Comparison of ENCODE assay signal across 24 cellular contexts in genomic region chr3:52777127-52777958, GRCh38. TPM values are rescaled to one million over a fixed set of nuclear protein-coding genes. Genes with fewer than 3 reads are reported as not detected.
DNase-seq lines count a peak whose midpoint lies in the region; ATAC-seq, FAIRE-seq and TF ChIP-seq lines count a peak whose summit lies in the region.
"Had no signal": no experiment of that assay in that cellular context is flagged by ENCODE, and none has a peak within 500 bp of the region (broad histone marks: within the 10 kb centered on the region; RNA-seq: fewer than 3 reads in every experiment).

Gene ITIH1, plus strand, starts transcription at chr3:52777599. Its CDS starts 17 bp downstream, at chr3:52777616.

- no peaks in the 10 kb centered on the region for H3K4me1 Mint-ChIP-seq in chondrocyte (ENCODE audit: low read depth)

- TF ChIP-seq CTCF in heart right ventricle (IDR thresholded peaks at IDR 0.05) (no peak), chondrocyte (IDR thresholded peaks at IDR 0.05) (no peak), upper lobe of right lung (IDR thresholded peaks at IDR 0.05) (no peak)

- H3K27me3 ChIP-seq in heart right ventricle: peaks cover 0 to 2% (median 0%) of the 10 kb centered on the region in 7 donors
- no peaks in the 10 kb centered on the region for H3K27me3 ChIP-seq in upper lobe of right lung

- WGBS in heart right ventricle, 2 donors: 88 to 91% methylated on average over 12 of the region's 12 CpGs

- peaks cover 0 to 19% (median 0%) of the 10 kb centered on the region in 9 donors for H3K4me1 ChIP-seq in heart right ventricle
- no peaks in the 10 kb centered on the region for H3K4me1 ChIP-seq in upper lobe of right lung
- H3K4me1 ChIP-seq: esophagus squamous epithelium, prostate gland had no signal

- peak; percentile 21 for DNase-seq in Right ventricle myocardium superior
- DNase-seq in heart right ventricle: no peak
- peak; percentile 79 for DNase-seq in chondrocyte (ENCODE audit: low spot score)
- DNase-seq in mesenteric fat pad (ENCODE audit: low spot score): peak; percentile 78
- peak; percentile 61 for DNase-seq in upper lobe of right lung
- DNase-seq in RCC 7860 (ENCODE audit: low spot score): no peak
- DNase-seq: ACHN; activated CD4-positive, alpha-beta T cell treated with anti-CD3 and anti-CD28 coated beads for 48 hours; activated gamma-delta T cell treated with Interleukin-2 at 50 U/mL for 16 hours; effector CD4-positive, alpha-beta T cell; esophagus squamous epithelium; NCI-H187 treated with DMSO at 0.1 percent for 48 hours; NCI-H226; stimulated activated CD4-positive, alpha-beta T cell treated with anti-CD3 and anti-CD28 coated beads, Interleukin-4, amount 100 ng/mL, for 24 hours; T-helper 9 cell had no signal

- H3K9me3 ChIP-seq in heart right ventricle (no peaks in the 10 kb centered on the region), upper lobe of right lung (no peaks in the 10 kb centered on the region)
- H3K9me3 ChIP-seq: esophagus squamous epithelium, prostate gland had no signal

- intact Hi-C loops in Right ventricle myocardium superior (cut with DNase I) (no loop called here), heart right ventricle (cut with DNase I) (loop anchor here in 2 of 10 donors (10.0 kb wide), 2 partner anchors 117 to 297 kb away; partner anchors contain the start of gene STIMATE (in 1 of the 2)), upper lobe of right lung (cut with DNase I) (no loop called here)

- ATAC-seq in Right ventricle myocardium superior (ENCODE audit: poor library complexity) (no peak), heart right ventricle (no peak), upper lobe of right lung (no peak), HG02678 (IDR thresholded peaks at IDR 0.05; ENCODE audit: unreplicated experiment) (no peak), GM21529 (IDR thresholded peaks at IDR 0.05; ENCODE audit: unreplicated experiment) (no peak)
- ATAC-seq: CD8-positive, alpha-beta T cell; K562; naive thymus-derived CD4-positive, alpha-beta T cell had no signal

- H3K4me3 Mint-ChIP-seq in chondrocyte (ENCODE audit: unreplicated experiment): no peak within 1 kb of the TSS
- H3K4me3 Mint-ChIP-seq: CD8-positive, alpha-beta T cell; central memory CD8-positive, alpha-beta T cell; naive thymus-derived CD4-positive, alpha-beta T cell had no signal

- H3K27ac ChIP-seq in heart right ventricle (no peak within 1 kb of the TSS), upper lobe of right lung (no peak within 1 kb of the TSS)
- H3K27ac ChIP-seq: esophagus squamous epithelium, prostate gland had no signal

- H3K4me3 ChIP-seq in heart right ventricle (no peak within 1 kb of the TSS), upper lobe of right lung (no peak within 1 kb of the TSS)
- H3K4me3 ChIP-seq: esophagus squamous epithelium, K562, prostate gland, smooth muscle cell had no signal

- H3K9me3 Mint-ChIP-seq in chondrocyte (ENCODE audit: low read depth): no peaks in the 10 kb centered on the region
- H3K9me3 Mint-ChIP-seq: CD8-positive, alpha-beta T cell; central memory CD8-positive, alpha-beta T cell had no signal

- no peak for FAIRE-seq in RCC 7860 (lab: Jason Lieb, UNC)
- FAIRE-seq: K562 had no signal

- H3K36me3 ChIP-seq in heart right ventricle (no peaks in the 10 kb centered on the region), upper lobe of right lung (no peaks in the 10 kb centered on the region)
- H3K36me3 ChIP-seq: esophagus squamous epithelium, prostate gland had no signal

- no peak within 1 kb of the TSS for H3K27ac Mint-ChIP-seq in chondrocyte (ENCODE audit: unreplicated experiment)
- H3K27ac Mint-ChIP-seq: CD8-positive, alpha-beta T cell; naive thymus-derived CD4-positive, alpha-beta T cell had no signal

- H3K36me3 Mint-ChIP-seq in chondrocyte (ENCODE audit: low read depth): no peaks in the 10 kb centered on the region
- H3K36me3 Mint-ChIP-seq: CD8-positive, alpha-beta T cell; naive thymus-derived CD4-positive, alpha-beta T cell had no signal

- H3K27me3 Mint-ChIP-seq in chondrocyte (ENCODE audit: low read depth): peaks cover 13% of the 10 kb centered on the region

RNA-seq across cellular contexts. Expression of gene ITIH1, which starts in this region (rescaled TPM):
- total RNA-seq in Right ventricle myocardium superior (not detected), heart right ventricle (not detected), chondrocyte (not detected in 3 replicates), mesenteric fat pad (not detected), upper lobe of right lung (not detected)
- polyA plus RNA-seq in heart right ventricle: under 1 TPM in 1 of 2 donors, not detected in 1; 0.13 TPM
- total RNA-seq: CD8-positive, alpha-beta T cell; esophagus squamous epithelium; mammary epithelial cell; naive thymus-derived CD4-positive, alpha-beta T cell; smooth muscle cell had no signal
- polyA plus RNA-seq: K562; mammary epithelial cell; naive thymus-derived CD4-positive, alpha-beta T cell; smooth muscle cell had no signal

Comparison
In these comparisons a context has a peak if more than half of its experiments do, and no peak if none do; other contexts are left out.
1. Peak in DNase-seq in Right ventricle myocardium superior; RNA of the gene not detected or under 1 TPM.
2. Peak in DNase-seq in chondrocyte; RNA of the gene not detected or under 1 TPM.
3. Peak in DNase-seq in mesenteric fat pad; RNA of the gene not detected or under 1 TPM.
4. Peak in DNase-seq in upper lobe of right lung; RNA of the gene not detected or under 1 TPM.